Comparison of ENCODE assay signal across 20 cellular contexts in genomic region chr16:27302126-27302525, GRCh38. TPM values are rescaled to one million over a fixed set of nuclear protein-coding genes. Genes with fewer than 3 reads are reported as not detected.
DNase-seq lines count a peak whose midpoint lies in the region; ATAC-seq, FAIRE-seq and TF ChIP-seq lines count a peak whose summit lies in the region.
"Had no signal": no experiment of that assay in that cellular context is flagged by ENCODE, and none has a peak within 500 bp of the region (broad histone marks: within the 10 kb centered on the region; RNA-seq: fewer than 3 reads in every experiment).

No MANE protein-coding gene starts in this region.

- H3K9ac ChIP-seq in OCI-LY1 (ENCODE audit: low read length) (peak overlapping the region; percentile 3; the same call in 1 of the 2 replicates), K562 (ENCODE audit: insufficient read depth in 1 of 2, low read depth in 2 of 2, low read length in 2 of 2) (no peak overlapping the region), kidney (ENCODE audit: low read length in 2 of 2) (no peak overlapping the region)

- in situ Hi-C loops in K562 (cut with MboI), result no loop called here

- H3K9me1 ChIP-seq in K562 (ENCODE audit: control insufficient read depth, insufficient read depth, low read length), result no peaks in the 10 kb centered on the region

- peaks cover 58 to 93% of the 10 kb centered on the region in 2 donors for H3K4me1 Mint-ChIP-seq in stimulated activated naive B cell treated with anti-CD40 and anti-IgM and Interleukin-4, amounts not matched to agents 10 μg/mL and 1 μg/mL and 100 μg/mL, for 72 hours

- no peaks in the 10 kb centered on the region for H3K36me3 ChIP-seq in OCI-LY1 (ENCODE audit: insufficient read depth, low read length)
- no peaks in the 10 kb centered on the region for H3K36me3 ChIP-seq in K562 (ENCODE audit: control insufficient read depth, insufficient read depth, low read length)
- no peaks in the 10 kb centered on the region for H3K36me3 ChIP-seq in kidney (ENCODE audit: control insufficient read depth in 1 of 2, insufficient read depth in 2 of 2, low read length in 2 of 2)

- peak overlapping the region in 1 of 2 donors; percentile 22 for H3K4me3 Mint-ChIP-seq in stimulated activated naive B cell treated with anti-CD40 and anti-IgM and Interleukin-4, amounts not matched to agents 10 μg/mL and 1 μg/mL and 100 μg/mL, for 72 hours
- H3K4me3 Mint-ChIP-seq: HFFc6 had no signal

- H3K4me3 ChIP-seq in OCI-LY1 (ENCODE audit: low read depth, low read length, poor library complexity, severe bottlenecking) (no peak overlapping the region), K562 (no peak overlapping the region), kidney (ENCODE audit: low read length in 2 of 2) (no peak overlapping the region)

- H3K27me3 Mint-ChIP-seq in stimulated activated naive B cell treated with anti-CD40 and anti-IgM and Interleukin-4, amounts not matched to agents 10 μg/mL and 1 μg/mL and 100 μg/mL, for 72 hours, result no peaks in the 10 kb centered on the region

- no peaks in the 10 kb centered on the region for H3K9me2 ChIP-seq in OCI-LY1 (ENCODE audit: low read depth, low read length)

- H4K20me1 ChIP-seq in OCI-LY1 (ENCODE audit: insufficient read depth, low read length) (no peaks in the 10 kb centered on the region), K562 (replicated peaks; ENCODE audit: control insufficient read depth, insufficient read depth, low read length) (no peaks in the 10 kb centered on the region)

- TF ChIP-seq RAD21 in K562 (CRISPR knock-in tag; conservative IDR thresholded peaks at IDR 0.05 in 1 of 2, IDR thresholded peaks at IDR 0.05 in 1 of 2), result no peak

- CTCF ChIA-PET in K562 (lab: Yijun Ruan, JAX; ENCODE audit: low intra/inter-chr PET ratio), result no interaction called here

- POLR2A ChIA-PET in K562 (lab: Yijun Ruan, JAX), result no interaction called here

- H3K27ac Mint-ChIP-seq in stimulated activated naive B cell treated with anti-CD40 and anti-IgM and Interleukin-4, amounts not matched to agents 10 μg/mL and 1 μg/mL and 100 μg/mL, for 72 hours, result peak overlapping the region; percentile 82
- H3K27ac Mint-ChIP-seq: HFFc6 had no signal

- H3K4me2 ChIP-seq in OCI-LY1 (ENCODE audit: low read length) (peak overlapping the region; percentile 6; the same call in 1 of the 2 replicates), K562 (ENCODE audit: insufficient read depth, low read length) (no peak overlapping the region)

- no peaks in the 10 kb centered on the region for H3K27me3 ChIP-seq in OCI-LY1 (ENCODE audit: insufficient read depth, low read length)
- H3K27me3 ChIP-seq in K562 (ENCODE audit: control insufficient read depth in 2 of 2, insufficient read depth in 2 of 2, low read length in 2 of 2), result peaks cover 0 to 12% of the 10 kb centered on the region in 2 experiments; a peak in 2 of 5 replicates

- no peak overlapping the region for H2AFZ ChIP-seq in OCI-LY1 (ENCODE audit: low read length)
- H2AFZ ChIP-seq in K562 (ENCODE audit: low read depth, low read length), result no peak overlapping the region

- intact Hi-C loops in K562 (cut with micrococcal nuclease), result no loop called here
- intact Hi-C loops in kidney (cut with DNase I), result no loop called here

- no peak for TF ChIP-seq POLR2A in K562 (conservative IDR thresholded peaks at IDR 0.05)

- no peak for ATAC-seq in K562
- peak; percentile 31 to 48 for ATAC-seq in stimulated activated naive B cell treated with anti-CD40 and anti-IgM and Interleukin-4, amounts not matched to agents 10 μg/mL and 1 μg/mL and 100 μg/mL, for 72 hours (replicated peaks)
- ATAC-seq in HG03342 (IDR thresholded peaks at IDR 0.05; ENCODE audit: unreplicated experiment), result no peak
- ATAC-seq in HG02852 (IDR thresholded peaks at IDR 0.05; ENCODE audit: unreplicated experiment), result no peak
- ATAC-seq: Panc1, Right ventricle myocardium inferior had no signal

- H3K9me3 Mint-ChIP-seq in stimulated activated naive B cell treated with anti-CD40 and anti-IgM and Interleukin-4, amounts not matched to agents 10 μg/mL and 1 μg/mL and 100 μg/mL, for 72 hours, result peaks cover 11 to 13% of the 10 kb centered on the region in 2 donors

- no peaks in the 10 kb centered on the region for H3K9me3 ChIP-seq in OCI-LY1 (ENCODE audit: low read length)
- H3K9me3 ChIP-seq in K562 (replicated peaks; ENCODE audit: control insufficient read depth, insufficient read depth, low read depth, low read length), result no peaks in the 10 kb centered on the region
- no peaks in the 10 kb centered on the region for H3K9me3 ChIP-seq in kidney (ENCODE audit: control insufficient read depth in 1 of 2, low read length in 2 of 2)

- FAIRE-seq in K562 (lab: Jason Lieb, UNC) (no peak), kidney (lab: Jason Lieb, UNC) (no peak)
- FAIRE-seq: H54, HTR-8/SVneo had no signal

- TF ChIP-seq CTCF in OCI-LY1 (IDR thresholded peaks at IDR 0.05; ENCODE audit: low read length) (no peak), K562 (IDR thresholded peaks at IDR 0.05 in 2 of 3, conservative IDR thresholded peaks at IDR 0.05 in 1 of 3; ENCODE audit: insufficient read depth in 2 of 3, low read depth in 1 of 3, low read length in 3 of 3) (no peak), kidney (IDR thresholded peaks at IDR 0.05; ENCODE audit: borderline replicate concordance, extremely low read depth, insufficient read depth) (no peak)

- WGBS in K562 (ENCODE audit: insufficient coverage, low coverage, missing lambda C conversion rate), result 0% methylated on average over 3 of the region's 3 CpGs

- peaks cover 12 to 13% of the 10 kb centered on the region in 2 donors for H3K36me3 Mint-ChIP-seq in stimulated activated naive B cell treated with anti-CD40 and anti-IgM and Interleukin-4, amounts not matched to agents 10 μg/mL and 1 μg/mL and 100 μg/mL, for 72 hours
- H3K36me3 Mint-ChIP-seq: IgD-negative memory B cell had no signal

- H3K4me1 ChIP-seq in OCI-LY1 (ENCODE audit: insufficient read depth, low read length, severe bottlenecking) (peaks cover 59% of the 10 kb centered on the region), K562 (replicated peaks in 1 of 2; ENCODE audit: control insufficient read depth in 2 of 2, insufficient read depth in 2 of 2, low read length in 2 of 2) (no peaks in the 10 kb centered on the region), kidney (ENCODE audit: control insufficient read depth in 1 of 2, insufficient read depth in 1 of 2, low read depth in 1 of 2, low read length in 2 of 2) (no peaks in the 10 kb centered on the region)

- no TSS peak for BruUV-seq in K562 (replicated peaks; lab: Mats Ljungman, UMichigan)

- H3K27ac ChIP-seq in OCI-LY1 (ENCODE audit: low read depth, low read length, poor library complexity, severe bottlenecking) (peak overlapping the region; percentile 93), K562 (ENCODE audit: extremely low read depth, low read depth, low read length) (no peak overlapping the region), kidney (ENCODE audit: low read depth in 2 of 2, low read length in 2 of 2) (no peak overlapping the region)
- H3K27ac ChIP-seq: 22Rv1 had no signal

- 0 out of 2 replicates have a peak, but pooled peaks cover 4% of the 10 kb centered on the region for H3F3A ChIP-seq in OCI-LY1 (ENCODE audit: insufficient read depth, low read length)

- H3K79me2 ChIP-seq in OCI-LY1 (ENCODE audit: insufficient read depth, low read length) (no peaks in the 10 kb centered on the region), K562 (ENCODE audit: control insufficient read depth, insufficient read depth, low read length) (no peaks in the 10 kb centered on the region)

- TF ChIP-seq EP300 in K562 (IDR thresholded peaks at IDR 0.05; ENCODE audit: low read length), result no peak

- peak; percentile 36 for DNase-seq in activated CD8-positive, alpha-beta memory T cell treated with anti-CD3 and anti-CD28 coated beads, Interleukin-2, amount 50 U/mL, for 48 hours
- DNase-seq in activated CD8-positive, alpha-beta memory T cell treated with anti-CD3 and anti-CD28 coated beads for 24 hours, result no peak
- DNase-seq in K562 (ENCODE audit: extremely low read depth in 1 of 4, low spot score in 3 of 4) (no peak), kidney (no peak)
- DNase-seq in stimulated activated naive B cell treated with anti-CD40 and anti-IgM and Interleukin-4, amounts not matched to agents 10 μg/mL and 1 μg/mL and 100 μg/mL, for 72 hours, result no peak
- DNase-seq: DMS 273 treated with DMSO at 0.1 percent for 48 hours, GDM1, HFFc6, NCI-H1694 treated with DMSO at 0.1 percent for 48 hours, NCI-H510A, NCI-H82 had no signal

RNA-seq across cellular contexts. Expression of gene IL4R, which starts 11.6 kb away (rescaled TPM):
- 7.2 and 21.7 TPM in 2 replicates for total RNA-seq in K562 (2011; cell fraction: chromatin; rRNA removed; ENCODE audit: low replicate concordance)
- 11.1 and 17.7 TPM in 2 replicates for total RNA-seq in K562 (2011; cell fraction: nucleolus; rRNA removed)
- total RNA-seq in K562 (2011; cell fraction: nucleoplasm; rRNA removed), result 10.4 and 11.7 TPM in 2 replicates
- total RNA-seq in K562 (2014; rRNA removed) (3.3 and 3.5 TPM in 2 replicates), K562 (2014; rRNA removed; fragmentation: Illumina TruSeq; extraction: Trizol) (1.9 and 2.4 TPM in 2 replicates), K562 (2015; rRNA removed; fragmentation: Illumina TruSeq; extraction: Trizol) (3.3 and 3.8 TPM in 2 replicates), K562 (2021) (5.2 and 5.5 TPM in 2 replicates), kidney (115 TPM)
- polyA plus RNA-seq in K562 (2011; rRNA removed) (5.8 and 6.2 TPM in 2 replicates), K562 (2014; fragmentation: Illumina TruSeq; extraction: Trizol) (3.9 and 4.1 TPM in 2 replicates), K562 (2014; fragmentation: Nextera tagmentation; extraction: Ambion mirVana) (under 1 TPM; 0.17 to 0.38 TPM), K562 (2014; rRNA removed) (3.0 and 3.3 TPM in 2 replicates), kidney (ENCODE audit: insufficient read depth, low read depth, low replicate concordance) (13.8 TPM)
- 6.4 and 8.7 TPM in 2 replicates for polyA plus RNA-seq in K562 (2011; cell fraction: cytosol; rRNA removed)
- polyA plus RNA-seq in K562 (2011; cell fraction: nucleus; rRNA removed), result 5.5 and 7.6 TPM in 2 replicates
- 4.9 and 5.9 TPM in 2 replicates for polyA plus RNA-seq in K562 (2012)
- polyA minus RNA-seq in K562 (2011; rRNA and poly(A)+ RNA removed), result 5.1 and 6.8 TPM in 2 replicates
- polyA minus RNA-seq in K562 (2011; cell fraction: cytosol; rRNA and poly(A)+ RNA removed), result 3.2 and 7.3 TPM in 2 replicates
- polyA minus RNA-seq in K562 (2011; cell fraction: nucleus; rRNA and poly(A)+ RNA removed), result 6.9 and 9.8 TPM in 2 replicates

RNA-seq across cellular contexts. Expression of gene NSMCE1, which starts 33.6 kb away (rescaled TPM):
- 22.3 and 37.0 TPM in 2 replicates for total RNA-seq in K562 (2011; cell fraction: chromatin; rRNA removed; ENCODE audit: low replicate concordance)
- total RNA-seq in K562 (2011; cell fraction: nucleolus; rRNA removed), result 23.3 and 23.8 TPM in 2 replicates
- total RNA-seq in K562 (2011; cell fraction: nucleoplasm; rRNA removed), result 19.3 and 24.7 TPM in 2 replicates
- total RNA-seq in K562 (2014; rRNA removed) (61.5 and 69.8 TPM in 2 replicates), K562 (2014; rRNA removed; fragmentation: Illumina TruSeq; extraction: Trizol) (50.6 and 57.1 TPM in 2 replicates), K562 (2015; rRNA removed; fragmentation: Illumina TruSeq; extraction: Trizol) (50.6 and 56.0 TPM in 2 replicates), K562 (2021) (59.5 and 68.2 TPM in 2 replicates), kidney (72.1 TPM)
- polyA plus RNA-seq in K562 (2011; rRNA removed) (48.6 and 52.1 TPM in 2 replicates), K562 (2014; fragmentation: Illumina TruSeq; extraction: Trizol) (77.9 and 79.2 TPM in 2 replicates), K562 (2014; fragmentation: Nextera tagmentation; extraction: Ambion mirVana) (100 to 1,000 TPM; 154 to 163 TPM), K562 (2014; rRNA removed) (61.6 and 63.5 TPM in 2 replicates), kidney (ENCODE audit: insufficient read depth, low read depth, low replicate concordance) (145 TPM)
- 38.3 and 39.1 TPM in 2 replicates for polyA plus RNA-seq in K562 (2011; cell fraction: cytosol; rRNA removed)
- 18.3 and 19.4 TPM in 2 replicates for polyA plus RNA-seq in K562 (2011; cell fraction: nucleus; rRNA removed)
- polyA plus RNA-seq in K562 (2012), result 99.9 and 101 TPM in 2 replicates
- polyA minus RNA-seq in K562 (2011; rRNA and poly(A)+ RNA removed), result 39.9 and 49.7 TPM in 2 replicates
- 17.9 and 18.6 TPM in 2 replicates for polyA minus RNA-seq in K562 (2011; cell fraction: cytosol; rRNA and poly(A)+ RNA removed)
- polyA minus RNA-seq in K562 (2011; cell fraction: nucleus; rRNA and poly(A)+ RNA removed), result 7.3 and 15.7 TPM in 2 replicates

Comparison
In these comparisons a context has a peak if more than half of its experiments do, and no peak if none do; other contexts are left out.
1. ATAC-seq: peak in stimulated activated naive B cell treated with anti-CD40 and anti-IgM and Interleukin-4, amounts not matched to agents 10 μg/mL and 1 μg/mL and 100 μg/mL, for 72 hours (2 of 2); none in K562 (single experiment), HG03342 (single experiment) and HG02852 (single experiment).